Comparison of ENCODE assay signal across 24 cellular contexts in the genomic region with DNA sequence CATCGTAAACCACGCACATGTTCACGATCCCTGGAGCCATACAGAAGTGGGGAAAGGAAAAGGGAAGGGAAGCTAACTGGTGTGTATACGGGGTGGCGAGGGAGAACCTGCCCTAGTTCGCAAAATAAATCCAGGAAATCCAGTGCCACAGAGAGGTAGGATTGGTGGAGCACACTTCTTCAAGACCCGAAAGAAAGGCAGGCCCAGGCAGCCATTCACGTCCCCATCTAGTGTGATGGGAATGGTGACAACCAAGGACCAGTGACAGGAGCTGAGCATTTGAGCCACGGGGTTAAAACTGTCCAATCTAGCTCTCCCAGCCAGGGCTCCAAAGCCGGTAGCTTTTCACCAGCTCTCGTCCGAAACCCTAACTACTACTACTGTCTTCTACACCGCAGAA. TPM values are rescaled to one million over a fixed set of nuclear protein-coding genes. Genes with fewer than 3 reads are reported as not detected.
A peak's percentile ranks its signal among the peaks of the same experiment; 100 is the strongest.
DNase-seq lines count a peak whose midpoint lies in the region; ATAC-seq, FAIRE-seq and TF ChIP-seq lines count a peak whose summit lies in the region.
"Had no signal": no experiment of that assay in that cellular context is flagged by ENCODE, and none has a peak within 500 bp of the region (broad histone marks: within the 10 kb centered on the region; RNA-seq: fewer than 3 reads in every experiment).

No MANE protein-coding gene starts in this region.

- peak; percentile 47 for DNase-seq in activated CD8-positive, alpha-beta memory T cell treated with anti-CD3 and anti-CD28 coated beads for 24 hours
- no peak for DNase-seq in activated CD8-positive, alpha-beta memory T cell treated with anti-CD3 and anti-CD28 coated beads, Interleukin-2, amount 10 ng/mL, durations not matched to agents 7 days and 5 days
- DNase-seq in right lobe of liver (peak in 2 of 3 donors; percentile 5 to 6), HepG2 (ENCODE audit: low spot score) (no peak), posterior vena cava (ENCODE audit: low spot score) (peak; percentile 49), GM19238 (ENCODE audit: insufficient read length, low spot score) (no peak), osteocyte (ENCODE audit: extremely low spot score, unreplicated experiment) (no peak), NCI-H345 treated with DMSO at 0.1 percent for 48 hours (lab: John Stamatoyannopoulos, UW; ENCODE audit: unreplicated experiment) (no peak)
- DNase-seq: GOT3, HCEC 1CT, IMR-90, NCI-H1105 treated with DMSO at 0.1 percent for 48 hours, NCI-H2029 treated with DMSO at 0.1 percent for 48 hours, NCI-H226, NCI-H524, NCI-H82 had no signal

- TF ChIP-seq POLR2A in right lobe of liver (IDR thresholded peaks at IDR 0.05): no peak
- TF ChIP-seq POLR2A in HepG2 (IDR thresholded peaks at IDR 0.05; ENCODE audit: insufficient read depth in 1 of 2, low read depth in 2 of 2, low read length in 2 of 2): no peak

- peaks cover 5% of the 10 kb centered on the region for H3K36me3 Mint-ChIP-seq in activated CD8-positive, alpha-beta memory T cell treated with anti-CD3 and anti-CD28 coated beads, Interleukin-2, amount 10 ng/mL, durations not matched to agents 7 days and 5 days
- H3K36me3 Mint-ChIP-seq in osteocyte (ENCODE audit: unreplicated experiment): no peaks in the 10 kb centered on the region
- H3K36me3 Mint-ChIP-seq: CD14-positive monocyte had no signal

- H3K79me2 ChIP-seq in HepG2 (ENCODE audit: insufficient read depth, low read length): no peaks in the 10 kb centered on the region

- intact Hi-C loops in right lobe of liver (cut with DNase I) (no loop called here), HepG2 (cut with micrococcal nuclease; ENCODE audit: unreplicated experiment) (no loop called here), posterior vena cava (cut with DNase I) (no loop called here)

- H3K4me3 Mint-ChIP-seq in activated CD8-positive, alpha-beta memory T cell treated with anti-CD3 and anti-CD28 coated beads, Interleukin-2, amount 10 ng/mL, durations not matched to agents 7 days and 5 days: no peak overlapping the region
- H3K4me3 Mint-ChIP-seq in osteocyte (ENCODE audit: unreplicated experiment): no peak overlapping the region
- H3K4me3 Mint-ChIP-seq: CD14-positive monocyte had no signal

- POLR2A ChIA-PET in HepG2 (lab: Yijun Ruan, JAX): no interaction called here

- no peak overlapping the region for H2AFZ ChIP-seq in HepG2 (ENCODE audit: low read length)

- H3K9me3 ChIP-seq in right lobe of liver (no peaks in the 10 kb centered on the region), HepG2 (ENCODE audit: low read length) (no peaks in the 10 kb centered on the region)

- H3K9ac ChIP-seq in HepG2 (ENCODE audit: insufficient read depth, low read depth, low read length): no peak overlapping the region
- H3K9ac ChIP-seq: KMS-11 had no signal

- FAIRE-seq in HepG2 (lab: Jason Lieb, UNC): no peak
- FAIRE-seq: A204.1, G401.6, RCC 7860 had no signal

- H3K27me3 Mint-ChIP-seq in activated CD8-positive, alpha-beta memory T cell treated with anti-CD3 and anti-CD28 coated beads, Interleukin-2, amount 10 ng/mL, durations not matched to agents 7 days and 5 days: no peaks in the 10 kb centered on the region
- no peaks in the 10 kb centered on the region for H3K27me3 Mint-ChIP-seq in osteocyte (ENCODE audit: unreplicated experiment)

- no peak overlapping the region for H3K27ac Mint-ChIP-seq in activated CD8-positive, alpha-beta memory T cell treated with anti-CD3 and anti-CD28 coated beads, Interleukin-2, amount 10 ng/mL, durations not matched to agents 7 days and 5 days
- H3K27ac Mint-ChIP-seq in osteocyte (ENCODE audit: unreplicated experiment): no peak overlapping the region
- H3K27ac Mint-ChIP-seq: CD14-positive monocyte had no signal

- H3K27me3 ChIP-seq in right lobe of liver (no peaks in the 10 kb centered on the region), HepG2 (ENCODE audit: control insufficient read depth in 1 of 2, insufficient read depth in 2 of 2, low read length in 2 of 2) (peaks cover 0 to 10% of the 10 kb centered on the region in 2 experiments; a peak in 2 of 5 replicates)

- BruUV-seq in HepG2 (replicated peaks; lab: Mats Ljungman, UMichigan): no TSS peak

- ATAC-seq in activated CD8-positive, alpha-beta memory T cell treated with anti-CD3 and anti-CD28 coated beads, Interleukin-2, amount 10 ng/mL, durations not matched to agents 7 days and 5 days: no peak
- ATAC-seq in right lobe of liver: no peak
- ATAC-seq in HepG2: no peak
- ATAC-seq: Right ventricle myocardium inferior had no signal

- TF ChIP-seq CTCF in right lobe of liver (IDR thresholded peaks at IDR 0.05) (no peak), HepG2 (CRISPR knock-in tag; IDR thresholded peaks at IDR 0.05) (no peak), osteocyte (IDR thresholded peaks at IDR 0.05) (no peak)

- no peak for TF ChIP-seq EP300 in HepG2 (IDR thresholded peaks at IDR 0.05; ENCODE audit: low read depth in 2 of 2, low read length in 2 of 2)
- no peak for TF ChIP-seq EP300 in HepG2 (CRISPR knock-in tag; IDR thresholded peaks at IDR 0.05; ENCODE audit: borderline replicate concordance)

- H3K4me3 ChIP-seq in right lobe of liver (no peak overlapping the region), HepG2 (replicated peaks in 1 of 3; ENCODE audit: insufficient read depth in 1 of 3, low read depth in 2 of 3, low read length in 3 of 3) (no peak overlapping the region)

- no peak overlapping the region for H3K4me2 ChIP-seq in HepG2 (ENCODE audit: low read depth, low read length)
- H3K4me2 ChIP-seq: KMS-11 had no signal

- 86% methylated on average over 7 of the region's 13 CpGs for WGBS in right lobe of liver (ENCODE audit: insufficient coverage, low coverage, low lambda C conversion rate, missing lambda C conversion rate)
- 22% methylated on average over 13 of the region's 13 CpGs for WGBS in HepG2 (ENCODE audit: low lambda C conversion rate)

- no peak for TF ChIP-seq RAD21 in HepG2 (CRISPR knock-in tag; IDR thresholded peaks at IDR 0.05)

- peaks cover 7% of the 10 kb centered on the region for H3K4me1 Mint-ChIP-seq in activated CD8-positive, alpha-beta memory T cell treated with anti-CD3 and anti-CD28 coated beads, Interleukin-2, amount 10 ng/mL, durations not matched to agents 7 days and 5 days
- no peaks in the 10 kb centered on the region for H3K4me1 Mint-ChIP-seq in osteocyte (ENCODE audit: unreplicated experiment)
- H3K4me1 Mint-ChIP-seq: CD14-positive monocyte had no signal

- CTCF ChIA-PET in activated CD8-positive, alpha-beta memory T cell treated with anti-CD3 and anti-CD28 coated beads, Interleukin-2, amount 10 ng/mL, durations not matched to agents 7 days and 5 days (lab: Charles Lee): interaction anchor here (0.9 to 1.2 kb wide), 2 partner anchors 24 to 147 kb away, joined by 3 read pairs; no protein-coding TSS in a partner anchor
- CTCF ChIA-PET in HepG2 (lab: Yijun Ruan, JAX; ENCODE audit: low intra/inter-chr PET ratio, low total read pairs): no interaction called here

- H4K20me1 ChIP-seq in HepG2 (ENCODE audit: insufficient read depth, low read length): no peaks in the 10 kb centered on the region

- in situ Hi-C loops in HepG2 (cut with HindIII; ENCODE audit: extremely low pct_ligation_motif_present, low pct_unique_long_range_greater_than_20kb): no loop called here

- H3K27ac ChIP-seq in right lobe of liver: no peak overlapping the region
- H3K27ac ChIP-seq in HepG2 (ENCODE audit: extremely low read length, insufficient read depth, low read length): no peak overlapping the region
- H3K27ac ChIP-seq: KMS-11 had no signal

- H3K9me3 Mint-ChIP-seq in activated CD8-positive, alpha-beta memory T cell treated with anti-CD3 and anti-CD28 coated beads, Interleukin-2, amount 10 ng/mL, durations not matched to agents 7 days and 5 days (ENCODE audit: low read depth): no peaks in the 10 kb centered on the region
- no peaks in the 10 kb centered on the region for H3K9me3 Mint-ChIP-seq in osteocyte (ENCODE audit: unreplicated experiment)

- H3K36me3 ChIP-seq in right lobe of liver (no peaks in the 10 kb centered on the region), HepG2 (replicated peaks in 1 of 2; ENCODE audit: control insufficient read depth in 1 of 2, insufficient read depth in 2 of 2, low read length in 2 of 2) (no peaks in the 10 kb centered on the region)

- H3K4me1 ChIP-seq in right lobe of liver: no peaks in the 10 kb centered on the region
- no peaks in the 10 kb centered on the region for H3K4me1 ChIP-seq in HepG2 (ENCODE audit: insufficient read depth, low read length)

RNA-seq across cellular contexts. Expression of gene IGSF9B, which starts 53.7 kb away (rescaled TPM):
- total RNA-seq in activated CD8-positive, alpha-beta memory T cell treated with anti-CD3 and anti-CD28 coated beads, Interleukin-2, amount 10 ng/mL, durations not matched to agents 7 days and 5 days: 10 to 100 TPM; 19.6 to 34.5 TPM
- total RNA-seq in right lobe of liver: under 1 TPM in 2 of 6 experiments, not detected in 4; 0.15 to 0.23 TPM
- total RNA-seq in HepG2 (2016; rRNA removed; fragmentation: Illumina TruSeq; extraction: Trizol): not detected in 2 replicates
- total RNA-seq in HepG2 (2016; cell fraction: cytosol; rRNA removed; fragmentation: Illumina TruSeq; extraction: Trizol; ENCODE audit: low read depth): not detected in 2 replicates
- total RNA-seq in HepG2 (2016; cell fraction: insoluble cytoplasmic fraction; rRNA removed; fragmentation: Illumina TruSeq; extraction: Trizol): not detected in 2 replicates
- 0.09 TPM in 1 of 2 replicates, not detected in the other for total RNA-seq in HepG2 (2016; cell fraction: membrane; rRNA removed; fragmentation: Illumina TruSeq; extraction: Trizol)
- not detected in 2 replicates for total RNA-seq in HepG2 (2016; cell fraction: nucleus; rRNA removed; fragmentation: Illumina TruSeq; extraction: Trizol)
- polyA plus RNA-seq in HepG2 (2011; rRNA removed): not detected in 2 replicates
- polyA plus RNA-seq in HepG2 (2011; cell fraction: cytosol; rRNA removed): not detected in 2 replicates
- polyA plus RNA-seq in HepG2 (2011; cell fraction: nucleus; rRNA removed): 0.19 and 0.21 TPM in 2 replicates
- polyA plus RNA-seq in HepG2 (2012): not detected in 2 replicates
- not detected in 2 replicates for polyA plus RNA-seq in HepG2 (2016; cell fraction: cytosol; fragmentation: Illumina TruSeq; extraction: Trizol; ENCODE audit: low read depth)
- not detected in 2 replicates for polyA plus RNA-seq in HepG2 (2016; cell fraction: insoluble cytoplasmic fraction; fragmentation: Illumina TruSeq; extraction: Trizol; ENCODE audit: low read depth)
- polyA plus RNA-seq in HepG2 (2016; cell fraction: membrane; fragmentation: Illumina TruSeq; extraction: Trizol; ENCODE audit: low read depth): not detected in 2 replicates
- polyA plus RNA-seq in HepG2 (2016; cell fraction: nucleus; fragmentation: Illumina TruSeq; extraction: Trizol; ENCODE audit: insufficient read depth, low read depth): not detected in 2 replicates
- polyA minus RNA-seq in HepG2 (2011; rRNA and poly(A)+ RNA removed; ENCODE audit: low replicate concordance): not detected in 2 replicates
- not detected in 2 replicates for polyA minus RNA-seq in HepG2 (2011; cell fraction: cytosol; rRNA and poly(A)+ RNA removed)
- polyA minus RNA-seq in HepG2 (2011; cell fraction: nucleus; rRNA and poly(A)+ RNA removed): not detected in 2 replicates
- total RNA-seq in posterior vena cava: 10 to 100 TPM; 45.0 to 57.8 TPM
- 2.7 and 3.8 TPM in 2 replicates for total RNA-seq in osteocyte
- polyA plus RNA-seq: CD14-positive monocyte had no signal

RNA-seq across cellular contexts. Expression of gene SPATA19, which starts 57.7 kb away (rescaled TPM):
- not detected for total RNA-seq in activated CD8-positive, alpha-beta memory T cell treated with anti-CD3 and anti-CD28 coated beads, Interleukin-2, amount 10 ng/mL, durations not matched to agents 7 days and 5 days
- total RNA-seq in right lobe of liver (not detected), HepG2 (2016; rRNA removed; fragmentation: Illumina TruSeq; extraction: Trizol) (not detected in 2 replicates), posterior vena cava (not detected), osteocyte (not detected in 2 replicates)
- total RNA-seq in HepG2 (2016; cell fraction: cytosol; rRNA removed; fragmentation: Illumina TruSeq; extraction: Trizol; ENCODE audit: low read depth): not detected in 2 replicates
- not detected in 2 replicates for total RNA-seq in HepG2 (2016; cell fraction: insoluble cytoplasmic fraction; rRNA removed; fragmentation: Illumina TruSeq; extraction: Trizol)
- not detected in 2 replicates for total RNA-seq in HepG2 (2016; cell fraction: membrane; rRNA removed; fragmentation: Illumina TruSeq; extraction: Trizol)
- total RNA-seq in HepG2 (2016; cell fraction: nucleus; rRNA removed; fragmentation: Illumina TruSeq; extraction: Trizol): not detected in 2 replicates
- not detected in 2 replicates for polyA plus RNA-seq in HepG2 (2011; rRNA removed)
- not detected in 2 replicates for polyA plus RNA-seq in HepG2 (2011; cell fraction: cytosol; rRNA removed)
- not detected in 2 replicates for polyA plus RNA-seq in HepG2 (2011; cell fraction: nucleus; rRNA removed)
- polyA plus RNA-seq in HepG2 (2012): not detected in 2 replicates
- not detected in 2 replicates for polyA plus RNA-seq in HepG2 (2016; cell fraction: cytosol; fragmentation: Illumina TruSeq; extraction: Trizol; ENCODE audit: low read depth)
- polyA plus RNA-seq in HepG2 (2016; cell fraction: insoluble cytoplasmic fraction; fragmentation: Illumina TruSeq; extraction: Trizol; ENCODE audit: low read depth): not detected in 2 replicates
- polyA plus RNA-seq in HepG2 (2016; cell fraction: membrane; fragmentation: Illumina TruSeq; extraction: Trizol; ENCODE audit: low read depth): not detected in 2 replicates
- not detected in 2 replicates for polyA plus RNA-seq in HepG2 (2016; cell fraction: nucleus; fragmentation: Illumina TruSeq; extraction: Trizol; ENCODE audit: insufficient read depth, low read depth)
- polyA minus RNA-seq in HepG2 (2011; rRNA and poly(A)+ RNA removed; ENCODE audit: low replicate concordance): not detected in 2 replicates
- polyA minus RNA-seq in HepG2 (2011; cell fraction: cytosol; rRNA and poly(A)+ RNA removed): not detected in 2 replicates
- polyA minus RNA-seq in HepG2 (2011; cell fraction: nucleus; rRNA and poly(A)+ RNA removed): not detected in 2 replicates
- total RNA-seq: Daoy, IMR-90, OCI-LY7, Right ventricle myocardium inferior had no signal
- polyA plus RNA-seq: CD14-positive monocyte, IMR-90 had no signal

Comparison
In these comparisons a context has a peak if more than half of its experiments do, and no peak if none do; other contexts are left out.
1. DNase-seq: peak in activated CD8-positive, alpha-beta memory T cell treated with anti-CD3 and anti-CD28 coated beads for 24 hours (single experiment), right lobe of liver (2 of 3) and posterior vena cava (single experiment); none in activated CD8-positive, alpha-beta memory T cell treated with anti-CD3 and anti-CD28 coated beads, Interleukin-2, amount 10 ng/mL, durations not matched to agents 7 days and 5 days (single experiment), HepG2 (single experiment), GM19238 (single experiment), osteocyte (single experiment) and NCI-H345 treated with DMSO at 0.1 percent for 48 hours (single experiment).